In genomic region chr12:56103066-56103711, GRCh38 we compare ENCODE assay signal across 6 cellular contexts. TPM values are rescaled to one million over a fixed set of nuclear protein-coding genes. Genes with fewer than 3 reads are reported as not detected.
DNase-seq lines count a peak whose midpoint lies in the region; ATAC-seq, FAIRE-seq and TF ChIP-seq lines count a peak whose summit lies in the region.

No MANE protein-coding gene starts in this region.

- H3K9me3 ChIP-seq in MG63 (no peaks in the 10 kb centered on the region), ectodermal cell (ENCODE audit: control insufficient read depth, low read length) (no peaks in the 10 kb centered on the region), smooth muscle cell (replicated peaks; ENCODE audit: low read depth) (no peaks in the 10 kb centered on the region)

- H3K27ac ChIP-seq in ectodermal cell (ENCODE audit: insufficient read depth, low read depth, low read length, poor library complexity, severe bottlenecking) (no peak overlapping the region), smooth muscle cell (ENCODE audit: low read depth) (peak overlapping the region; percentile 77)

- H3K4me3 ChIP-seq in MG63 (peak overlapping the region; percentile 81), ectodermal cell (ENCODE audit: insufficient read depth, low read depth, low read length) (peak overlapping the region; percentile 92), smooth muscle cell (peak overlapping the region; percentile 90)

- no peak for TF ChIP-seq POLR2A in GM12891 (IDR thresholded peaks at IDR 0.05; ENCODE audit: low read depth, low read length)

- ATAC-seq in GM21723 (IDR thresholded peaks at IDR 0.05; ENCODE audit: unreplicated experiment) = no peak
- ATAC-seq in GM21825 (IDR thresholded peaks at IDR 0.05; ENCODE audit: unreplicated experiment) = no peak

- peaks cover 13% of the 10 kb centered on the region for H4K20me1 ChIP-seq in smooth muscle cell (ENCODE audit: low read depth)

- peak overlapping the region; percentile 55 for H3K9ac ChIP-seq in smooth muscle cell (ENCODE audit: low read depth)

- H3K36me3 ChIP-seq in MG63 (peaks cover 32% of the 10 kb centered on the region), ectodermal cell (ENCODE audit: control insufficient read depth, insufficient read depth, low read length) (peaks cover 13% of the 10 kb centered on the region), smooth muscle cell (ENCODE audit: low read depth) (peaks cover 3% of the 10 kb centered on the region)

- FAIRE-seq in GM12891 (lab: Jason Lieb, UNC) = no peak

- H3K79me2 ChIP-seq in smooth muscle cell (ENCODE audit: low read depth) = peaks cover 26% of the 10 kb centered on the region

- WGBS in ectodermal cell, 2 experiments = 89 to 92% methylated on average over 6 of the region's 6 CpGs
- 85% methylated on average over 6 of the region's 6 CpGs for WGBS in smooth muscle cell (ENCODE audit: low lambda C conversion rate)

- no peak for TF ChIP-seq CTCF in smooth muscle cell (IDR thresholded peaks at IDR 0.05; ENCODE audit: borderline replicate concordance, insufficient read depth, poor library complexity, severe bottlenecking)

- peak overlapping the region; percentile 96 for H3K4me2 ChIP-seq in smooth muscle cell

- H3K4me1 ChIP-seq in ectodermal cell (ENCODE audit: control insufficient read depth, insufficient read depth, low read length) = peaks cover 11% of the 10 kb centered on the region
- H3K4me1 ChIP-seq in smooth muscle cell (ENCODE audit: low read depth) = peaks cover 18% of the 10 kb centered on the region

- H3K27me3 ChIP-seq in MG63 (no peaks in the 10 kb centered on the region), ectodermal cell (ENCODE audit: control insufficient read depth, insufficient read depth, low read length, poor library complexity, severe bottlenecking) (no peaks in the 10 kb centered on the region), smooth muscle cell (ENCODE audit: low read depth) (no peaks in the 10 kb centered on the region)

- no peaks in the 10 kb centered on the region for H3F3A ChIP-seq in smooth muscle cell (ENCODE audit: low read depth)

- DNase-seq in MG63 (no peak), smooth muscle cell (lab: John Stamatoyannopoulos, UW; ENCODE audit: unreplicated experiment) (no peak), GM12891 (ENCODE audit: insufficient read length, low spot score) (no peak)

- H2AFZ ChIP-seq in smooth muscle cell (ENCODE audit: low read depth) = peak overlapping the region; percentile 90

TF ChIP-seq in GM12891, 5 proteins besides CTCF, POLR2A, EP300 and RAD21:
- TF ChIP-seq POU2F2 (IDR thresholded peaks at IDR 0.05; ENCODE audit: low read depth, low read length) = no peak
- TF ChIP-seq POLR2AphosphoS5 (IDR thresholded peaks at IDR 0.05; ENCODE audit: low read depth, low read length) = no peak
- no peak for TF ChIP-seq PAX5 (IDR thresholded peaks at IDR 0.05; ENCODE audit: insufficient read depth, low read length, severe bottlenecking)
- no peak for TF ChIP-seq SPI1 (IDR thresholded peaks at IDR 0.05; ENCODE audit: low read depth, low read length)
- TF ChIP-seq TAF1 (IDR thresholded peaks at IDR 0.05; ENCODE audit: low read depth, low read length) = no peak
TF ChIP-seq in GM12891: peak in this region for 0.

RNA-seq across cellular contexts. Expression of gene PA2G4, which starts 1.2 kb away (rescaled TPM):
- total RNA-seq in MG63 (2014; rRNA removed; shearing (Covaris generic); ENCODE audit: low replicate concordance) = 329 and 467 TPM in 2 replicates
- polyA plus RNA-seq in ectodermal cell (2013, experiment 1 of 4) = 203 TPM
- polyA plus RNA-seq in ectodermal cell (2013, experiment 2 of 4) = 183 TPM
- 154 TPM for polyA plus RNA-seq in ectodermal cell (2013, experiment 3 of 4)
- polyA plus RNA-seq in ectodermal cell (2013, experiment 4 of 4) = 157 TPM
- 88.6 and 118 TPM in 2 replicates for total RNA-seq in smooth muscle cell
- 99.8 and 113 TPM in 2 replicates for polyA plus RNA-seq in smooth muscle cell
- 201 TPM for polyA plus RNA-seq in GM12891 (2012; ENCODE audit: low read depth, missing spikeins)

RNA-seq across cellular contexts. Expression of gene RPL41, which starts 13.2 kb away (rescaled TPM):
- 1,876 and 4,191 TPM in 2 replicates for total RNA-seq in MG63 (2014; rRNA removed; shearing (Covaris generic); ENCODE audit: low replicate concordance)
- polyA plus RNA-seq in ectodermal cell (2013, experiment 1 of 4) = 5,286 TPM
- 4,827 TPM for polyA plus RNA-seq in ectodermal cell (2013, experiment 2 of 4)
- 5,429 TPM for polyA plus RNA-seq in ectodermal cell (2013, experiment 3 of 4)
- polyA plus RNA-seq in ectodermal cell (2013, experiment 4 of 4) = 6,034 TPM
- 2,929 and 3,246 TPM in 2 replicates for total RNA-seq in smooth muscle cell
- 2,414 and 2,571 TPM in 2 replicates for polyA plus RNA-seq in smooth muscle cell
- polyA plus RNA-seq in GM12891 (2012; ENCODE audit: low read depth, missing spikeins) = 12,117 TPM

RNA-seq across cellular contexts. Expression of gene ZC3H10, which starts 14.9 kb away (rescaled TPM):
- total RNA-seq in MG63 (2014; rRNA removed; shearing (Covaris generic); ENCODE audit: low replicate concordance) = 3.5 and 5.3 TPM in 2 replicates
- 8.6 TPM for polyA plus RNA-seq in ectodermal cell (2013, experiment 1 of 4)
- 7.2 TPM for polyA plus RNA-seq in ectodermal cell (2013, experiment 2 of 4)
- 5.1 TPM for polyA plus RNA-seq in ectodermal cell (2013, experiment 3 of 4)
- polyA plus RNA-seq in ectodermal cell (2013, experiment 4 of 4) = 5.5 TPM
- 1.9 and 6.7 TPM in 2 replicates for total RNA-seq in smooth muscle cell
- 2.8 TPM in 2 replicates for polyA plus RNA-seq in smooth muscle cell
- 0.90 TPM for polyA plus RNA-seq in GM12891 (2012; ENCODE audit: low read depth, missing spikeins)

RNA-seq across cellular contexts. Expression of gene ERBB3, which starts 23.2 kb away (rescaled TPM):
- 0.56 TPM in 1 of 2 replicates, not detected in the other for total RNA-seq in MG63 (2014; rRNA removed; shearing (Covaris generic); ENCODE audit: low replicate concordance)
- polyA plus RNA-seq in ectodermal cell (2013, experiment 1 of 4) = 21.4 TPM
- polyA plus RNA-seq in ectodermal cell (2013, experiment 2 of 4) = 24.4 TPM
- polyA plus RNA-seq in ectodermal cell (2013, experiment 3 of 4) = 14.6 TPM
- 16.4 TPM for polyA plus RNA-seq in ectodermal cell (2013, experiment 4 of 4)
- 7.2 and 9.2 TPM in 2 replicates for total RNA-seq in smooth muscle cell
- polyA plus RNA-seq in smooth muscle cell = 1.2 and 9.8 TPM in 2 replicates
- polyA plus RNA-seq in GM12891 (2012; ENCODE audit: low read depth, missing spikeins) = 0.04 TPM

RNA-seq across cellular contexts. Expression of gene ESYT1, which starts 24.9 kb away (rescaled TPM):
- total RNA-seq in MG63 (2014; rRNA removed; shearing (Covaris generic); ENCODE audit: low replicate concordance) = 84.9 and 145 TPM in 2 replicates
- polyA plus RNA-seq in ectodermal cell (2013, experiment 1 of 4) = 117 TPM
- 139 TPM for polyA plus RNA-seq in ectodermal cell (2013, experiment 2 of 4)
- 80.5 TPM for polyA plus RNA-seq in ectodermal cell (2013, experiment 3 of 4)
- polyA plus RNA-seq in ectodermal cell (2013, experiment 4 of 4) = 88.8 TPM
- 76.0 and 87.7 TPM in 2 replicates for total RNA-seq in smooth muscle cell
- polyA plus RNA-seq in smooth muscle cell = 69.5 and 77.0 TPM in 2 replicates
- polyA plus RNA-seq in GM12891 (2012; ENCODE audit: low read depth, missing spikeins) = 39.7 TPM
